Comparison of ENCODE assay signal across 19 cellular contexts in the genomic region with DNA sequence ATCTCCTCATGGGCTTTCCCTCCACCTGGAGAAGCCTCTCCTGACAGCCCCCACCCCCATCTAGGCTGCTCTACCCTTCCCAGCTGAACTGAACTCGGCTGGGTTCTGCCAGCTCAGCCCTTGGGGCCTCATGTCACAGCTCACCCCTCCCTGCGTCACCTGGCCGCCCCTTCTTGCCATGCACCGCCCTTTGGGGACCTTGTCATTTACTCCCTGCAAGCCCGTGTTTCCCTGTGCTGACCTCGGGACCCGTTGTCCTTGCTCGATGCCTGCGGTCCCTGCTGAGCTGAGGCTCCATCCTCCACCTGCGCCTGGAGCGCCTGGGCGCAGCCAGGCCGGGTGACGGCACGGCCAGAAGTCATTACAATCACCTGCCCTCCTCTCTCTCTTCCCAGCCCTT. TPM values are rescaled to one million over a fixed set of nuclear protein-coding genes. Genes with fewer than 3 reads are reported as not detected.
DNase-seq lines count a peak whose midpoint lies in the region; ATAC-seq, FAIRE-seq and TF ChIP-seq lines count a peak whose summit lies in the region.
"Had no signal": no experiment of that assay in that cellular context is flagged by ENCODE, and none has a peak within 500 bp of the region (broad histone marks: within the 10 kb centered on the region; RNA-seq: fewer than 3 reads in every experiment).

No MANE protein-coding gene starts in this region.

- H3K79me1 ChIP-seq in mesenchymal stem cell (replicated peaks; ENCODE audit: low read length, poor library complexity, severe bottlenecking): no peaks in the 10 kb centered on the region

- H2AK5ac ChIP-seq in mesenchymal stem cell (ENCODE audit: low read length, severe bottlenecking): peak overlapping the region; percentile 80

- H3K27ac Mint-ChIP-seq in astrocyte (ENCODE audit: unreplicated experiment): no peak overlapping the region
- H3K27ac Mint-ChIP-seq in progenitor cell of endocrine pancreas: peak overlapping the region; percentile 49
- H3K27ac Mint-ChIP-seq: B cell; CD4-positive, alpha-beta T cell had no signal

- no peaks in the 10 kb centered on the region for H4K20me1 ChIP-seq in astrocyte (ENCODE audit: insufficient read depth, low read length)

- peaks cover 3% of the 10 kb centered on the region for H3K9me3 Mint-ChIP-seq in astrocyte (ENCODE audit: unreplicated experiment)
- no peaks in the 10 kb centered on the region for H3K9me3 Mint-ChIP-seq in progenitor cell of endocrine pancreas (ENCODE audit: low read depth)
- H3K9me3 Mint-ChIP-seq: CD4-positive, alpha-beta T cell had no signal

- H3K27me3 ChIP-seq in astrocyte (ENCODE audit: insufficient read depth, low read length): no peaks in the 10 kb centered on the region
- no peaks in the 10 kb centered on the region for H3K27me3 ChIP-seq in mesenchymal stem cell (ENCODE audit: control insufficient read depth in 1 of 2, insufficient read depth in 1 of 2, low read length in 2 of 2)

- DNase-seq in Right ventricle myocardium superior: peak; percentile 36
- DNase-seq in left cardiac atrium: no peak
- DNase-seq in astrocyte (ENCODE audit: low read depth): no peak
- DNase-seq in mesenchymal stem cell: no peak
- no peak for DNase-seq in progenitor cell of endocrine pancreas (ENCODE audit: low spot score, unreplicated experiment)
- DNase-seq in NCI-H2081 (lab: John Stamatoyannopoulos, UW): no peak
- DNase-seq in NCI-H1105 treated with DMSO at 0.1 percent for 48 hours (lab: John Stamatoyannopoulos, UW): no peak
- DNase-seq: GF-D8, GM23248, NCI-H187, NCI-H2171 treated with DMSO at 0.1 percent for 48 hours, NCI-H774, PC-9 had no signal

- no peaks in the 10 kb centered on the region for H3K36me3 Mint-ChIP-seq in astrocyte (ENCODE audit: low read depth, unreplicated experiment)
- no peaks in the 10 kb centered on the region for H3K36me3 Mint-ChIP-seq in progenitor cell of endocrine pancreas (ENCODE audit: insufficient read depth)

- no peak overlapping the region for H4K8ac ChIP-seq in mesenchymal stem cell (ENCODE audit: low read length)

- intact Hi-C loops in Right ventricle myocardium superior (cut with DNase I): no loop called here
- intact Hi-C loops in left cardiac atrium (cut with DNase I): no loop called here

- H3K79me2 ChIP-seq in astrocyte (ENCODE audit: insufficient read depth, low read length): no peaks in the 10 kb centered on the region

- no peak overlapping the region for H3K4me3 ChIP-seq in astrocyte (ENCODE audit: insufficient read depth, low read depth, low read length)
- H3K4me3 ChIP-seq in mesenchymal stem cell (ENCODE audit: insufficient read depth in 1 of 2, low read depth in 1 of 2, low read length in 2 of 2): no peak overlapping the region
- H3K4me3 ChIP-seq: PC-9 had no signal

- TF ChIP-seq CTCF in astrocyte (IDR thresholded peaks at IDR 0.05; ENCODE audit: insufficient read depth, low read depth, low read length) (no peak), progenitor cell of endocrine pancreas (IDR thresholded peaks at IDR 0.05; ENCODE audit: unreplicated experiment) (no peak)

- H3K27me3 Mint-ChIP-seq in astrocyte (ENCODE audit: low read depth, unreplicated experiment) (no peaks in the 10 kb centered on the region), progenitor cell of endocrine pancreas (peaks cover 25% of the 10 kb centered on the region)

- H3K36me3 ChIP-seq in astrocyte (ENCODE audit: insufficient read depth, low read length) (no peaks in the 10 kb centered on the region), mesenchymal stem cell (ENCODE audit: control insufficient read depth in 1 of 2, insufficient read depth in 2 of 2, low read depth in 1 of 2, low read length in 2 of 2) (no peaks in the 10 kb centered on the region)

- H3K9me3 ChIP-seq in astrocyte (ENCODE audit: insufficient read depth, low read depth, low read length) (no peaks in the 10 kb centered on the region), mesenchymal stem cell (ENCODE audit: control insufficient read depth, low read length) (no peaks in the 10 kb centered on the region)

- no peak for FAIRE-seq in astrocyte (lab: Jason Lieb, UNC)
- FAIRE-seq: D721Med had no signal

- no peak overlapping the region for H3K14ac ChIP-seq in mesenchymal stem cell (ENCODE audit: low read length in 2 of 2)

- peak overlapping the region; percentile 41 for H2BK15ac ChIP-seq in mesenchymal stem cell (ENCODE audit: low read depth, poor library complexity, severe bottlenecking)

- no peak overlapping the region for H3K4me2 ChIP-seq in astrocyte (ENCODE audit: low read length)
- no peak overlapping the region for H3K4me2 ChIP-seq in mesenchymal stem cell (ENCODE audit: low read length, poor library complexity, severe bottlenecking)
- H3K4me2 ChIP-seq: KMS-11, PC-9 had no signal

- H2BK5ac ChIP-seq in mesenchymal stem cell (ENCODE audit: low read depth, low read length, poor library complexity, severe bottlenecking): no peak overlapping the region

- H2BK12ac ChIP-seq in mesenchymal stem cell (ENCODE audit: low read length in 2 of 2): peak overlapping the region; percentile 40 to 97

- H3K27ac ChIP-seq in astrocyte (ENCODE audit: low read depth, low read length) (no peak overlapping the region), mesenchymal stem cell (ENCODE audit: low read length, poor library complexity, severe bottlenecking) (no peak overlapping the region)
- H3K27ac ChIP-seq: KMS-11, PC-9 had no signal

- H3K23ac ChIP-seq in mesenchymal stem cell (ENCODE audit: low read length in 2 of 2): no peak overlapping the region

- peak overlapping the region; percentile 73 to 99 for H3K18ac ChIP-seq in mesenchymal stem cell (ENCODE audit: low read depth in 1 of 2, low read length in 2 of 2)

- peak overlapping the region; percentile 56 for H2BK120ac ChIP-seq in mesenchymal stem cell (ENCODE audit: low read depth, low read length)

- ATAC-seq in Right ventricle myocardium superior (ENCODE audit: poor library complexity): no peak
- no peak for ATAC-seq in left cardiac atrium
- ATAC-seq in HG03439 (IDR thresholded peaks at IDR 0.05; ENCODE audit: unreplicated experiment): no peak

- WGBS in mesenchymal stem cell: 92% methylated on average over 15 of the region's 15 CpGs

- H3K4ac ChIP-seq in mesenchymal stem cell (ENCODE audit: low read depth in 1 of 2, low read length in 2 of 2): peak overlapping the region; percentile 15 to 64

- H3K4me1 Mint-ChIP-seq in astrocyte (ENCODE audit: low read depth, unreplicated experiment): peaks cover 27% of the 10 kb centered on the region
- H3K4me1 Mint-ChIP-seq in progenitor cell of endocrine pancreas (ENCODE audit: low read depth): peaks cover 5% of the 10 kb centered on the region
- H3K4me1 Mint-ChIP-seq: B cell had no signal

- peak overlapping the region; percentile 97 for H4K91ac ChIP-seq in mesenchymal stem cell (ENCODE audit: low read length)

- H2AFZ ChIP-seq in astrocyte (ENCODE audit: low read depth, low read length) (no peak overlapping the region), mesenchymal stem cell (ENCODE audit: low read depth, low read length) (no peak overlapping the region)
- H2AFZ ChIP-seq: PC-9 had no signal

- H3K4me1 ChIP-seq in astrocyte (ENCODE audit: insufficient read depth, low read length) (peaks cover 31% of the 10 kb centered on the region), mesenchymal stem cell (ENCODE audit: control insufficient read depth, insufficient read depth, low read depth, low read length) (peaks cover 45% of the 10 kb centered on the region)

- H3K9ac ChIP-seq in astrocyte (ENCODE audit: low read length): peak overlapping the region; percentile 71
- no peak overlapping the region for H3K9ac ChIP-seq in mesenchymal stem cell (ENCODE audit: low read length)
- H3K9ac ChIP-seq: KMS-11 had no signal

- H3K4me3 Mint-ChIP-seq in astrocyte (ENCODE audit: unreplicated experiment): peak overlapping the region; percentile 27
- no peak overlapping the region for H3K4me3 Mint-ChIP-seq in progenitor cell of endocrine pancreas (ENCODE audit: low read depth)
- H3K4me3 Mint-ChIP-seq: B cell; CD4-positive, alpha-beta T cell had no signal

RNA-seq across cellular contexts. Expression of gene COL5A1, which starts 48.3 kb away (rescaled TPM):
- total RNA-seq in Right ventricle myocardium superior (12.7 TPM), left cardiac atrium (10 to 100 TPM; 29.8 to 35.2 TPM), astrocyte (1,055 and 1,568 TPM in 2 replicates), progenitor cell of endocrine pancreas (19.8 and 21.5 TPM in 2 replicates)
- 754 TPM for polyA plus RNA-seq in mesenchymal stem cell (2013, experiment 1 of 2)
- polyA plus RNA-seq in mesenchymal stem cell (2013, experiment 2 of 2): 709 TPM
- total RNA-seq: B cell, MCF 10A had no signal

Comparison
In these comparisons a context has a peak if more than half of its experiments do, and no peak if none do; other contexts are left out.
1. RNA of gene COL5A1, which starts 48.3 kb away (total RNA-seq): 1,055 to 1,568 TPM in astrocyte; 29.8 to 35.2 TPM in left cardiac atrium, 19.8 to 21.5 TPM in progenitor cell of endocrine pancreas and 12.7 TPM in Right ventricle myocardium superior (single experiment); every median in the first group is over 10 times any median in the second.